1 cellular context compared by ENCODE assay signal in genomic region chr12:25025260-25025659, GRCh38.
TF ChIP-seq lines count a peak whose summit lies in the region.

No MANE protein-coding gene starts in this region.

TF ChIP-seq in WTC11, 78 proteins besides CTCF, POLR2A, EP300 and RAD21 (continued from another document):
- TF ChIP-seq ZNF281 (CRISPR knock-in tag; IDR thresholded peaks at IDR 0.05) (no peak), NR3C1 (CRISPR knock-in tag; conservative IDR thresholded peaks at IDR 0.05; ENCODE audit: low read depth) (no peak), ZNF121 (CRISPR knock-in tag; IDR thresholded peaks at IDR 0.05) (no peak), ZNF671 (CRISPR knock-in tag; IDR thresholded peaks at IDR 0.05) (no peak), FOXJ3 (CRISPR knock-in tag; IDR thresholded peaks at IDR 0.05; ENCODE audit: borderline replicate concordance) (no peak), EMX1 (CRISPR knock-in tag; IDR thresholded peaks at IDR 0.05) (no peak), ZNF423 (CRISPR knock-in tag; IDR thresholded peaks at IDR 0.05) (no peak)
- TF ChIP-seq, protein P1, sequence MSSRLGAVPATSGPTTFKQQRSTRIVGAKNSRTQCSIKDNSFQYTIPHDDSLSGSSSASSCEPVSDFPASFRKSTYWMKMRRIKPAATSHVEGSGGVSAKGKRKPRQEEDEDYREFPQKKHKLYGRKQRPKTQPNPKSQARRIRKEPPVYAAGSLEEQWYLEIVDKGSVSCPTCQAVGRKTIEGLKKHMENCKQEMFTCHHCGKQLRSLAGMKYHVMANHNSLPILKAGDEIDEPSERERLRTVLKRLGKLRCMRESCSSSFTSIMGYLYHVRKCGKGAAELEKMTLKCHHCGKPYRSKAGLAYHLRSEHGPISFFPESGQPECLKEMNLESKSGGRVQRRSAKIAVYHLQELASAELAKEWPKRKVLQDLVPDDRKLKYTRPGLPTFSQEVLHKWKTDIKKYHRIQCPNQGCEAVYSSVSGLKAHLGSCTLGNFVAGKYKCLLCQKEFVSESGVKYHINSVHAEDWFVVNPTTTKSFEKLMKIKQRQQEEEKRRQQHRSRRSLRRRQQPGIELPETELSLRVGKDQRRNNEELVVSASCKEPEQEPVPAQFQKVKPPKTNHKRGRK (CRISPR knock-in tag; IDR thresholded peaks at IDR 0.05; ENCODE audit: borderline replicate concordance), result no peak
